12 cellular contexts compared by ENCODE assay signal in genomic region chr6:118784641-118785164, GRCh38.
DNase-seq lines count a peak whose midpoint lies in the region; ATAC-seq and TF ChIP-seq lines count a peak whose summit lies in the region.
"Had no signal": no experiment of that assay in that cellular context is flagged by ENCODE, and none has a peak within 500 bp of the region (broad histone marks: within the 10 kb centered on the region; RNA-seq: fewer than 3 reads in every experiment).

No MANE protein-coding gene starts in this region.

- TF ChIP-seq CTCF in mammary epithelial cell (conservative IDR thresholded peaks at IDR 0.05 in 1 of 2, IDR thresholded peaks at IDR 0.05 in 1 of 2; ENCODE audit: extremely low read depth in 1 of 2, insufficient read depth in 1 of 2, low read depth in 1 of 2, low read length in 2 of 2) = no peak
- TF ChIP-seq CTCF in testis (IDR thresholded peaks at IDR 0.05) = no peak

- ATAC-seq in HG02938 (IDR thresholded peaks at IDR 0.05; ENCODE audit: unreplicated experiment) = no peak
- no peak for ATAC-seq in natural killer cell treated with Interleukin-12 subunit alpha and Interleukin-12 subunit beta and Interleukin-15 and Interleukin-18, amount 100 ng/mL, for 72 hours
- ATAC-seq: stimulated activated effector memory CD8-positive, alpha-beta T cell treated with anti-CD3 and anti-CD28 coated beads, Interleukin-12 subunit alpha, Interleukin-12 subunit beta, amount 100 ng/mL, for 72 hours had no signal

- H3K4me2 ChIP-seq in mammary epithelial cell (ENCODE audit: insufficient read depth, low read depth, low read length) = peak overlapping the region; percentile 39
- H3K4me2 ChIP-seq: PC-9 had no signal

- no TSS peak for BruUV-seq in mammary epithelial cell (replicated peaks; lab: Mats Ljungman, UMichigan)

- H3K27me3 Mint-ChIP-seq in natural killer cell treated with Interleukin-12 subunit alpha and Interleukin-12 subunit beta and Interleukin-15 and Interleukin-18, amount 100 ng/mL, for 72 hours = peaks cover 0 to 3% of the 10 kb centered on the region in 2 donors

- H3K27me3 ChIP-seq in mammary epithelial cell (ENCODE audit: insufficient read depth, low read length) (no peaks in the 10 kb centered on the region), testis (no peaks in the 10 kb centered on the region)

- H3K4me1 ChIP-seq in mammary epithelial cell (ENCODE audit: insufficient read depth, low read length) (peaks cover 24% of the 10 kb centered on the region), testis (peaks cover 31% of the 10 kb centered on the region)

- no peak overlapping the region for H3K27ac Mint-ChIP-seq in natural killer cell treated with Interleukin-12 subunit alpha and Interleukin-12 subunit beta and Interleukin-15 and Interleukin-18, amount 100 ng/mL, for 72 hours
- H3K27ac Mint-ChIP-seq: stimulated activated effector memory CD8-positive, alpha-beta T cell treated with anti-CD3 and anti-CD28 coated beads, Interleukin-12 subunit alpha, Interleukin-12 subunit beta, amount 100 ng/mL, for 72 hours had no signal

- no peaks in the 10 kb centered on the region for H4K20me1 ChIP-seq in mammary epithelial cell (ENCODE audit: insufficient read depth, low read length)

- H3K36me3 Mint-ChIP-seq in natural killer cell treated with Interleukin-12 subunit alpha and Interleukin-12 subunit beta and Interleukin-15 and Interleukin-18, amount 100 ng/mL, for 72 hours = no peaks in the 10 kb centered on the region
- H3K36me3 Mint-ChIP-seq: stimulated activated effector memory CD8-positive, alpha-beta T cell treated with anti-CD3 and anti-CD28 coated beads, Interleukin-12 subunit alpha, Interleukin-12 subunit beta, amount 100 ng/mL, for 72 hours had no signal

- H3K9me3 ChIP-seq in mammary epithelial cell (replicated peaks; ENCODE audit: insufficient read depth, low read length) (no peaks in the 10 kb centered on the region), testis (no peaks in the 10 kb centered on the region)

- CTCF ChIA-PET in mammary epithelial cell (lab: Charles Lee; ENCODE audit: low non-redundant PET) = interaction anchor here (0.6 kb wide), 1 partner anchor 134 kb away, joined by 23 read pairs; the partner anchor contains the start of gene CEP85L

- WGBS in mammary epithelial cell (ENCODE audit: low coverage, missing lambda C conversion rate) = 7% methylated on average over 4 of the region's 5 CpGs
- 15 to 33% methylated on average over 4 to 5 of the region's 5 CpGs for WGBS in testis, 2 donors

- DNase-seq in NCI-H2171 (lab: John Stamatoyannopoulos, UW) = peak; percentile 36
- DNase-seq in mammary epithelial cell = peak; percentile 53
- DNase-seq in kidney glomerular epithelial cell (lab: John Stamatoyannopoulos, UW) = peak; percentile 1
- DNase-seq in testis = peak; percentile 94
- no peak for DNase-seq in natural killer cell treated with Interleukin-12 subunit alpha and Interleukin-12 subunit beta and Interleukin-15 and Interleukin-18, amount 100 ng/mL, for 72 hours (ENCODE audit: low spot score)
- DNase-seq in effector CD4-positive, alpha-beta T cell = no peak
- DNase-seq: stimulated activated CD4-positive, alpha-beta T cell treated with anti-CD3 and anti-CD28 coated beads, Interleukin-12 subunit alpha, Interleukin-12 subunit beta, amount 100 ng/mL, for 4 hours had no signal

- in situ Hi-C loops in mammary epithelial cell (cut with MboI; ENCODE audit: low sequenced_read_pairs in 2 of 2) = loop anchor here in 1 of 2 donors (25.0 kb wide), 1 partner anchor 147 kb away; no protein-coding TSS in a partner anchor

- TF ChIP-seq POLR2A in testis (IDR thresholded peaks at IDR 0.05) = no peak

- H3K36me3 ChIP-seq in mammary epithelial cell (ENCODE audit: insufficient read depth, low read length) = no peaks in the 10 kb centered on the region
- H3K36me3 ChIP-seq in testis (ENCODE audit: low read depth, missing control alignments) = no peaks in the 10 kb centered on the region

- H3K27ac ChIP-seq in mammary epithelial cell (ENCODE audit: insufficient read depth, low read depth, low read length) = no peak overlapping the region
- H3K27ac ChIP-seq in testis = peak overlapping the region; percentile 37 to 41
- H3K27ac ChIP-seq: epithelial cell of prostate, PC-9 had no signal

- intact Hi-C loops in mammary epithelial cell (cut with micrococcal nuclease) (no loop called here), testis (cut with DNase I; ENCODE audit: low total_unique reads) (no loop called here)

- no peak overlapping the region for H3K4me3 Mint-ChIP-seq in natural killer cell treated with Interleukin-12 subunit alpha and Interleukin-12 subunit beta and Interleukin-15 and Interleukin-18, amount 100 ng/mL, for 72 hours
- H3K4me3 Mint-ChIP-seq: stimulated activated effector memory CD8-positive, alpha-beta T cell treated with anti-CD3 and anti-CD28 coated beads, Interleukin-12 subunit alpha, Interleukin-12 subunit beta, amount 100 ng/mL, for 72 hours had no signal

- H3K9me3 Mint-ChIP-seq in natural killer cell treated with Interleukin-12 subunit alpha and Interleukin-12 subunit beta and Interleukin-15 and Interleukin-18, amount 100 ng/mL, for 72 hours = no peaks in the 10 kb centered on the region
- H3K9me3 Mint-ChIP-seq: stimulated activated effector memory CD8-positive, alpha-beta T cell treated with anti-CD3 and anti-CD28 coated beads, Interleukin-12 subunit alpha, Interleukin-12 subunit beta, amount 100 ng/mL, for 72 hours had no signal

- H3K4me1 Mint-ChIP-seq in natural killer cell treated with Interleukin-12 subunit alpha and Interleukin-12 subunit beta and Interleukin-15 and Interleukin-18, amount 100 ng/mL, for 72 hours (ENCODE audit: low read depth in 2 of 2) = peaks cover 0 to 6% of the 10 kb centered on the region in 2 donors

- H3K79me2 ChIP-seq in mammary epithelial cell (ENCODE audit: insufficient read depth, low read length) = no peaks in the 10 kb centered on the region

- H3K9ac ChIP-seq in mammary epithelial cell (ENCODE audit: insufficient read depth, low read length) = no peak overlapping the region

- no peak overlapping the region for H3K4me3 ChIP-seq in mammary epithelial cell (replicated peaks in 1 of 3; ENCODE audit: insufficient read depth in 1 of 3, low read depth in 2 of 3, low read length in 3 of 3)
- no peak overlapping the region for H3K4me3 ChIP-seq in testis
- H3K4me3 ChIP-seq: lung, PC-9 had no signal

- H2AFZ ChIP-seq in mammary epithelial cell (ENCODE audit: low read depth, low read length) = peak overlapping the region; percentile 40
- H2AFZ ChIP-seq: PC-9 had no signal

- dilution Hi-C loops in mammary epithelial cell (cut with HindIII; ENCODE audit: low sequenced_read_pairs) = no loop called here

Comparison
In these comparisons a context has a peak if more than half of its experiments do, and no peak if none do; other contexts are left out.
1. DNase-seq: peak in NCI-H2171 (single experiment), mammary epithelial cell (single experiment), kidney glomerular epithelial cell (single experiment) and testis (single experiment); none in natural killer cell treated with Interleukin-12 subunit alpha and Interleukin-12 subunit beta and Interleukin-15 and Interleukin-18, amount 100 ng/mL, for 72 hours (single experiment) and effector CD4-positive, alpha-beta T cell (single experiment).